Comparison of ENCODE assay signal across 29 cellular contexts in the genomic region with DNA sequence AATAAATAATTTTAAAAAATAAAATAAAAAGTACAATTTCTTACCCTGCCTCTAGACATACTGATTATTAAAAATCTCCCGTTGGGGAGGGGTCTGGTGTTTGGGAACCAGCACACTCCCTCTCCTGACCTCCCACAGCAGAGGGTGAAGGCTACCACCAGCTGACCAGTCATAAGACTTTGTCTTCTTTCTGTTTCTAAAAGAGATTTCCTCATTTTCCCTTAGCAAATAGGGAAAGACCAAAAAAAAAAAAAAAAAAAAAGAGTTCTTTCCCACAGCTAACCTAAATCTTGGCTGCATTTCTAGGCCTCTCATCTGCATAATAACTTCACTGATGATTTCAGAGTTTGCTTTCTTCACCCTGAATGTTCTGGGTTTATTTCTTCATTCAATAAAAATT. TPM values are rescaled to one million over a fixed set of nuclear protein-coding genes. Genes with fewer than 3 reads are reported as not detected.
A peak's percentile ranks its signal among the peaks of the same experiment; 100 is the strongest.
DNase-seq lines count a peak whose midpoint lies in the region; ATAC-seq and TF ChIP-seq lines count a peak whose summit lies in the region.
"Had no signal": no experiment of that assay in that cellular context is flagged by ENCODE, and none has a peak within 500 bp of the region (broad histone marks: within the 10 kb centered on the region; RNA-seq: fewer than 3 reads in every experiment).

No MANE protein-coding gene starts in this region.

- peaks cover 74% of the 10 kb centered on the region for H3K4me1 Mint-ChIP-seq in neural crest cell
- H3K4me1 Mint-ChIP-seq in activated CD4-positive, alpha-beta T cell treated with anti-CD3 and anti-CD28 coated beads for 36 hours: peaks cover 7% of the 10 kb centered on the region

- peak overlapping the region; percentile 71 for H3K4me3 Mint-ChIP-seq in neural crest cell
- no peak overlapping the region for H3K4me3 Mint-ChIP-seq in activated CD4-positive, alpha-beta T cell treated with anti-CD3 and anti-CD28 coated beads for 36 hours
- H3K4me3 Mint-ChIP-seq: activated CD4-positive, alpha-beta memory T cell treated with anti-CD3 and anti-CD28 coated beads, Interleukin-2, amount 10 ng/mL, durations not matched to agents 7 days and 5 days; activated T-cell treated with anti-CD3 and anti-CD28 coated beads, Interleukin-2, amount 50 U/mL, for 24 hours; nephron progenitor cell; T-helper 17 cell; WTC11 had no signal

- H3K4me3 ChIP-seq in choroid plexus epithelial cell (ENCODE audit: low read depth, low read length): no peak overlapping the region

- POLR2A ChIA-PET in activated CD4-positive, alpha-beta T cell treated with anti-CD3 and anti-CD28 coated beads for 36 hours (lab: Charles Lee): no interaction called here

- H3K27me3 Mint-ChIP-seq in neural crest cell (ENCODE audit: low read depth): peaks cover 3% of the 10 kb centered on the region
- H3K27me3 Mint-ChIP-seq in activated CD4-positive, alpha-beta T cell treated with anti-CD3 and anti-CD28 coated beads for 36 hours: peaks cover 15% of the 10 kb centered on the region

- TF ChIP-seq CTCF in choroid plexus epithelial cell (conservative IDR thresholded peaks at IDR 0.05; ENCODE audit: low read depth, low read length) (no peak), neural crest cell (conservative IDR thresholded peaks at IDR 0.05) (no peak)

- DNase-seq in CD1c-positive myeloid dendritic cell (ENCODE audit: extremely low spot score) (peak; percentile 77), OCI-M1 (lab: John Stamatoyannopoulos, UW) (peak; percentile 32), choroid plexus epithelial cell (ENCODE audit: low read depth) (peak; percentile 53), neural crest cell (ENCODE audit: low read depth, low spot score) (no peak), hypothalamus (lab: John Stamatoyannopoulos, UW) (no peak), germinal center (ENCODE audit: low spot score) (no peak)
- DNase-seq in activated CD4-positive, alpha-beta T cell treated with anti-CD3 and anti-CD28 coated beads for 36 hours: no peak
- DNase-seq in stimulated activated naive CD4-positive, alpha-beta T cell (lab: John Stamatoyannopoulos, UW): no peak
- DNase-seq: activated CD4-positive, alpha-beta memory T cell treated with anti-CD3 and anti-CD28 coated beads, Interleukin-2, amount 10 ng/mL, durations not matched to agents 7 days and 5 days; activated T-cell treated with anti-CD3 and anti-CD28 coated beads, Interleukin-2, amount 50 U/mL, for 24 hours; brain microvascular endothelial cell; dermis blood vessel endothelial cell; DND-41; foreskin fibroblast; Karpas-422; kidney; mesendoderm; NCI-H1105 treated with DMSO at 0.1 percent for 48 hours; NCI-H2081 treated with DMSO at 0.1 percent for 48 hours; NCI-H526; nephron progenitor cell; SHP77; stimulated activated CD4-positive, alpha-beta T cell treated with anti-CD3 and anti-CD28 coated beads, Interleukin-12 subunit alpha, Interleukin-12 subunit beta, amount 100 ng/mL, for 4 hours; T-helper 17 cell had no signal

- peak overlapping the region; percentile 98 for H3K27ac Mint-ChIP-seq in neural crest cell (ENCODE audit: unreplicated experiment)
- H3K27ac Mint-ChIP-seq in activated CD4-positive, alpha-beta T cell treated with anti-CD3 and anti-CD28 coated beads for 36 hours: no peak overlapping the region
- H3K27ac Mint-ChIP-seq: activated CD4-positive, alpha-beta memory T cell treated with anti-CD3 and anti-CD28 coated beads, Interleukin-2, amount 10 ng/mL, durations not matched to agents 7 days and 5 days; activated naive CD4-positive, alpha-beta T cell treated with anti-CD3 and anti-CD28 coated beads, Interleukin-2, amount 50 U/mL, for 72 hours; activated T-cell treated with anti-CD3 and anti-CD28 coated beads, Interleukin-2, amount 50 U/mL, for 24 hours; nephron progenitor cell; T-helper 17 cell; WTC11 had no signal

- peaks cover 3% of the 10 kb centered on the region for H3K36me3 Mint-ChIP-seq in neural crest cell (ENCODE audit: low read depth)
- no peaks in the 10 kb centered on the region for H3K36me3 Mint-ChIP-seq in activated CD4-positive, alpha-beta T cell treated with anti-CD3 and anti-CD28 coated beads for 36 hours (ENCODE audit: low read depth)
- H3K36me3 Mint-ChIP-seq: activated naive CD4-positive, alpha-beta T cell treated with anti-CD3 and anti-CD28 coated beads, Interleukin-2, amount 50 U/mL, for 72 hours; WTC11 had no signal

- CTCF ChIA-PET in activated CD4-positive, alpha-beta T cell treated with anti-CD3 and anti-CD28 coated beads for 36 hours (lab: Charles Lee): interaction anchor here (0.6 to 2.9 kb wide), 4 partner anchors 10 to 68 kb away, joined by 3 to 11 read pairs (median 3); no protein-coding TSS in a partner anchor

- no peak for ATAC-seq in activated CD4-positive, alpha-beta T cell treated with anti-CD3 and anti-CD28 coated beads for 36 hours
- ATAC-seq: activated naive CD4-positive, alpha-beta T cell treated with anti-CD3 and anti-CD28 coated beads, Interleukin-2, amount 50 U/mL, for 72 hours; T-helper 17 cell; WTC11 had no signal

- no peaks in the 10 kb centered on the region for H3K9me3 Mint-ChIP-seq in neural crest cell
- H3K9me3 Mint-ChIP-seq in activated CD4-positive, alpha-beta T cell treated with anti-CD3 and anti-CD28 coated beads for 36 hours (ENCODE audit: low read depth): no peaks in the 10 kb centered on the region
- H3K9me3 Mint-ChIP-seq: activated CD4-positive, alpha-beta memory T cell treated with anti-CD3 and anti-CD28 coated beads, Interleukin-2, amount 10 ng/mL, durations not matched to agents 7 days and 5 days; activated naive CD4-positive, alpha-beta T cell treated with anti-CD3 and anti-CD28 coated beads, Interleukin-2, amount 50 U/mL, for 72 hours; activated T-cell treated with anti-CD3 and anti-CD28 coated beads, Interleukin-2, amount 50 U/mL, for 24 hours; nephron progenitor cell; WTC11 had no signal

- intact Hi-C loops in activated CD4-positive, alpha-beta T cell treated with anti-CD3 and anti-CD28 coated beads for 36 hours (cut with DNase I, micrococcal nuclease): no loop called here

RNA-seq across cellular contexts. Expression of a gene that starts 30.3 kb away (rescaled TPM):
- total RNA-seq in neural crest cell: 285 and 301 TPM in 2 replicates
- 100 to 1,000 TPM; 147 to 156 TPM for total RNA-seq in activated CD4-positive, alpha-beta T cell treated with anti-CD3 and anti-CD28 coated beads for 36 hours

RNA-seq across cellular contexts. Expression of a gene that starts 36.4 kb away (rescaled TPM):
- 4.0 and 4.1 TPM in 2 replicates for total RNA-seq in neural crest cell
- total RNA-seq in activated CD4-positive, alpha-beta T cell treated with anti-CD3 and anti-CD28 coated beads for 36 hours: 1 to 10 TPM; 3.6 to 4.1 TPM

RNA-seq across cellular contexts. Expression of a gene that starts 43.5 kb away (rescaled TPM):
- not detected in 2 replicates for total RNA-seq in neural crest cell
- not detected for total RNA-seq in activated CD4-positive, alpha-beta T cell treated with anti-CD3 and anti-CD28 coated beads for 36 hours
- total RNA-seq: activated CD4-positive, alpha-beta memory T cell treated with anti-CD3 and anti-CD28 coated beads, Interleukin-2, amount 10 ng/mL, durations not matched to agents 7 days and 5 days; activated naive CD4-positive, alpha-beta T cell treated with anti-CD3 and anti-CD28 coated beads, Interleukin-2, amount 50 U/mL, for 72 hours; dermis blood vessel endothelial cell; HT1080; pulmonary artery endothelial cell; T-helper 17 cell; temporal lobe had no signal

RNA-seq across cellular contexts. Expression of a gene that starts 47.0 kb away (rescaled TPM):
- total RNA-seq in neural crest cell: 121 and 131 TPM in 2 replicates
- total RNA-seq in activated CD4-positive, alpha-beta T cell treated with anti-CD3 and anti-CD28 coated beads for 36 hours: 100 to 1,000 TPM; 100 to 127 TPM

RNA-seq across cellular contexts. Expression of a gene that starts 59.8 kb away (rescaled TPM):
- 7.1 and 7.5 TPM in 2 replicates for total RNA-seq in neural crest cell
- total RNA-seq in activated CD4-positive, alpha-beta T cell treated with anti-CD3 and anti-CD28 coated beads for 36 hours: 10 to 100 TPM; 29.7 to 41.0 TPM

Comparison
In these comparisons a context has a peak if more than half of its experiments do, and no peak if none do; other contexts are left out.
1. DNase-seq: peak in CD1c-positive myeloid dendritic cell (single experiment), OCI-M1 (single experiment) and choroid plexus epithelial cell (single experiment); none in neural crest cell (single experiment), activated CD4-positive, alpha-beta T cell treated with anti-CD3 and anti-CD28 coated beads for 36 hours (single experiment), hypothalamus (0 of 51), stimulated activated naive CD4-positive, alpha-beta T cell (0 of 6) and germinal center (single experiment).